Comparison of ENCODE assay signal across 8 cellular contexts in genomic region chr1:43348343-43348808, GRCh38. TPM values are rescaled to one million over a fixed set of nuclear protein-coding genes. Genes with fewer than 3 reads are reported as not detected.
DNase-seq lines count a peak whose midpoint lies in the region; ATAC-seq and TF ChIP-seq lines count a peak whose summit lies in the region.

No MANE protein-coding gene starts in this region.

- H3K36me3 ChIP-seq in CD8-positive, alpha-beta memory T cell (ENCODE audit: insufficient read depth, low read length): no peaks in the 10 kb centered on the region
- H3K36me3 ChIP-seq in lung (ENCODE audit: control insufficient read depth in 2 of 2, insufficient read depth in 2 of 2, low read length in 2 of 2) (no peaks in the 10 kb centered on the region), uterus (no peaks in the 10 kb centered on the region)

- CTCF ChIA-PET in CD8-positive, alpha-beta memory T cell (lab: Charles Lee): no interaction called here

- no peak overlapping the region for H3K27ac ChIP-seq in CD8-positive, alpha-beta memory T cell (ENCODE audit: low read depth, low read length)
- H3K27ac ChIP-seq in lung (ENCODE audit: low read depth in 1 of 2, low read length in 1 of 2) (peak overlapping the region; percentile 69 to 93), uterus (peak overlapping the region; percentile 78 to 86)

- H3K4me3 Mint-ChIP-seq in CD8-positive, alpha-beta memory T cell: peak overlapping the region in 6 of 7 donors; percentile 30 to 72 (median 63)

- H3K9me3 ChIP-seq in CD8-positive, alpha-beta memory T cell (ENCODE audit: low read length): no peaks in the 10 kb centered on the region
- H3K9me3 ChIP-seq in lung (ENCODE audit: control insufficient read depth in 2 of 2, insufficient read depth in 1 of 2, low read length in 1 of 2) (no peaks in the 10 kb centered on the region), uterus (no peaks in the 10 kb centered on the region)

- TF ChIP-seq CTCF in lung (IDR thresholded peaks at IDR 0.05; ENCODE audit: control extremely low read depth, extremely low read depth) (no peak), uterus (IDR thresholded peaks at IDR 0.05) (no peak)

- no peak for TF ChIP-seq POLR2A in uterus (IDR thresholded peaks at IDR 0.05)

- no peak for DNase-seq in CD8-positive, alpha-beta memory T cell
- peak; percentile 68 for DNase-seq in NCI-H2171 (lab: John Stamatoyannopoulos, UW)
- peak; percentile 44 for DNase-seq in cerebellar cortex (ENCODE audit: low spot score)
- DNase-seq in lung (ENCODE audit: low spot score): no peak
- DNase-seq in uterus: no peak
- DNase-seq in iPS-NIHi7 (ENCODE audit: extremely low spot score): no peak

- H3K27me3 Mint-ChIP-seq in CD8-positive, alpha-beta memory T cell: no peaks in the 10 kb centered on the region

- H3K4me1 ChIP-seq in CD8-positive, alpha-beta memory T cell (ENCODE audit: insufficient read depth, low read length): peaks cover 4% of the 10 kb centered on the region
- H3K4me1 ChIP-seq in lung (ENCODE audit: control insufficient read depth in 2 of 2, insufficient read depth in 2 of 2, low read length in 2 of 2): peaks cover 3 to 4% of the 10 kb centered on the region in 2 donors
- H3K4me1 ChIP-seq in uterus: no peaks in the 10 kb centered on the region

- no peak overlapping the region for H3K4me3 ChIP-seq in CD8-positive, alpha-beta memory T cell (ENCODE audit: low read length)
- H3K4me3 ChIP-seq in lung (peak overlapping the region; percentile 15), uterus (peak overlapping the region; percentile 51 to 53)

- POLR2A ChIA-PET in CD8-positive, alpha-beta memory T cell (lab: Charles Lee): interaction anchor here (1.2 kb wide), 1 partner anchor 10 kb away, joined by 4 read pairs; the partner anchor contains the start of gene CDC20

- ATAC-seq in lung (ENCODE audit: insufficient read depth, low FRiP score) (peak; percentile 10), HG03521 (IDR thresholded peaks at IDR 0.05; ENCODE audit: unreplicated experiment) (no peak), HG03095 (IDR thresholded peaks at IDR 0.05; ENCODE audit: unreplicated experiment) (no peak)

- 43 to 61% methylated on average over 22 of the region's 22 CpGs for WGBS in lung, 2 donors

- intact Hi-C loops in uterus (cut with DNase I; ENCODE audit: low total_unique reads): no loop called here

- no peaks in the 10 kb centered on the region for H3K36me3 Mint-ChIP-seq in CD8-positive, alpha-beta memory T cell

- H3K9me3 Mint-ChIP-seq in CD8-positive, alpha-beta memory T cell: no peaks in the 10 kb centered on the region

- no peaks in the 10 kb centered on the region for H3K27me3 ChIP-seq in CD8-positive, alpha-beta memory T cell (ENCODE audit: insufficient read depth, low read length, poor library complexity, severe bottlenecking)
- H3K27me3 ChIP-seq in lung (ENCODE audit: control insufficient read depth, insufficient read depth) (no peaks in the 10 kb centered on the region), uterus (no peaks in the 10 kb centered on the region)

- peak overlapping the region in 6 of 8 donors; percentile 17 to 91 (median 65) for H3K27ac Mint-ChIP-seq in CD8-positive, alpha-beta memory T cell

- H3K4me1 Mint-ChIP-seq in CD8-positive, alpha-beta memory T cell: peaks cover 5 to 10% (median 9%) of the 10 kb centered on the region in 3 donors

RNA-seq across cellular contexts. Expression of gene CDC20, which starts 10.4 kb away (rescaled TPM):
- 100 to 1,000 TPM; 118 to 129 TPM for total RNA-seq in CD8-positive, alpha-beta memory T cell
- 0.37 TPM for polyA plus RNA-seq in CD8-positive, alpha-beta memory T cell
- total RNA-seq in lung: 1 to 10 TPM; 4.8 to 6.1 TPM
- polyA plus RNA-seq in lung: 1 to 10 TPM; 3.6 to 5.6 TPM
- 10 to 100 TPM in 1 of 4 donors, 1 to 10 TPM in 1, not detected in 2; 1.3 to 20.3 TPM for total RNA-seq in uterus

RNA-seq across cellular contexts. Expression of gene MPL, which starts 10.8 kb away (rescaled TPM):
- not detected for total RNA-seq in CD8-positive, alpha-beta memory T cell
- polyA plus RNA-seq in CD8-positive, alpha-beta memory T cell: not detected
- total RNA-seq in lung (under 1 TPM; 0.63 to 0.67 TPM), uterus (1 to 10 TPM in 1 of 4 donors, not detected in 3; 1.3 TPM)
- under 1 TPM; 0.12 to 0.23 TPM for polyA plus RNA-seq in lung

RNA-seq across cellular contexts. Expression of gene ELOVL1, which starts 19.4 kb away (rescaled TPM):
- total RNA-seq in CD8-positive, alpha-beta memory T cell: 10 to 100 TPM; 89.1 to 98.8 TPM
- polyA plus RNA-seq in CD8-positive, alpha-beta memory T cell: 83.9 TPM
- total RNA-seq in lung (100 to 1,000 TPM in 1 of 2 donors, 10 to 100 TPM in 1; 41.2 to 126 TPM), uterus (10 to 100 TPM in 3 of 4 donors, 1 to 10 TPM in 1; 7.9 to 62.8 (median 34.9) TPM)
- polyA plus RNA-seq in lung: 100 to 1,000 TPM in 1 of 2 donors, 10 to 100 TPM in 1; 79.1 to 174 TPM

RNA-seq across cellular contexts. Expression of gene MED8, which starts 41.2 kb away (rescaled TPM):
- total RNA-seq in CD8-positive, alpha-beta memory T cell: 10 to 100 TPM; 40.5 to 41.3 TPM
- 36.7 TPM for polyA plus RNA-seq in CD8-positive, alpha-beta memory T cell
- total RNA-seq in lung (10 to 100 TPM; 35.5 to 44.4 TPM), uterus (10 to 100 TPM; 19.4 to 33.9 (median 28.5) TPM)
- 10 to 100 TPM; 35.9 to 45.1 TPM for polyA plus RNA-seq in lung

RNA-seq across cellular contexts. Expression of gene SZT2, which starts 41.3 kb away (rescaled TPM):
- 10 to 100 TPM; 34.4 to 35.1 TPM for total RNA-seq in CD8-positive, alpha-beta memory T cell
- polyA plus RNA-seq in CD8-positive, alpha-beta memory T cell: 7.2 TPM
- total RNA-seq in lung (10 to 100 TPM; 48.5 to 71.5 TPM), uterus (100 to 1,000 TPM in 1 of 4 donors, 10 to 100 TPM in 3; 15.6 to 128 (median 31.0) TPM)
- polyA plus RNA-seq in lung: 10 to 100 TPM; 15.2 to 31.8 TPM

Comparison
In these comparisons a context has a peak if more than half of its experiments do, and no peak if none do; other contexts are left out.
1. DNase-seq: peak in NCI-H2171 (single experiment) and cerebellar cortex (single experiment); none in CD8-positive, alpha-beta memory T cell (0 of 5), lung (single experiment), uterus (0 of 2) and iPS-NIHi7 (single experiment).
2. RNA of gene CDC20, which starts 10.4 kb away (total RNA-seq): 118 to 129 TPM in CD8-positive, alpha-beta memory T cell; 4.8 to 6.1 TPM in lung and 1.3 to 20.3 TPM in uterus; every median in the first group is over 4 times any median in the second.